Comparison of ENCODE assay signal across 12 cellular contexts in genomic region chr3:140113983-140114923, GRCh38.
DNase-seq lines count a peak whose midpoint lies in the region; ATAC-seq lines count a peak whose summit lies in the region.
"Had no signal": no experiment of that assay in that cellular context is flagged by ENCODE, and none has a peak within 500 bp of the region (broad histone marks: within the 10 kb centered on the region; RNA-seq: fewer than 3 reads in every experiment).

No MANE protein-coding gene starts in this region.

- DNase-seq in NCI-H1436 (lab: John Stamatoyannopoulos, UW) (peak; percentile 17), NCI-H1436 treated with DMSO at 0.1 percent for 48 hours (lab: John Stamatoyannopoulos, UW) (no peak), COR-L47 (lab: John Stamatoyannopoulos, UW) (peak; percentile 74), NCI-H526 (lab: John Stamatoyannopoulos, UW) (peak; percentile 29 to 55), midbrain (lab: John Stamatoyannopoulos, UW) (peak; percentile 8), GF-D8 (lab: John Stamatoyannopoulos, UW) (no peak), NK-92 (lab: John Stamatoyannopoulos, UW; ENCODE audit: unreplicated experiment) (no peak)
- DNase-seq: NCI-H187; NK-92 treated with Interleukin-12 subunit alpha and Interleukin-12 subunit beta, amount 100 ng/mL, for 24 hours; SJCRH30; SW 1271 had no signal

- no peak for ATAC-seq in GM21447 (IDR thresholded peaks at IDR 0.05; ENCODE audit: unreplicated experiment)

Comparison
In these comparisons a context has a peak if more than half of its experiments do, and no peak if none do; other contexts are left out.
1. DNase-seq: peak in NCI-H1436 (single experiment), COR-L47 (single experiment), NCI-H526 (2 of 2) and midbrain (single experiment); none in NCI-H1436 treated with DMSO at 0.1 percent for 48 hours (single experiment), GF-D8 (single experiment) and NK-92 (single experiment).